ENCODE assay signal across 14 cellular contexts in genomic region chr18:52907942-52908341, GRCh38.
DNase-seq lines count a peak whose midpoint lies in the region; ATAC-seq and TF ChIP-seq lines count a peak whose summit lies in the region.
"Had no signal": no experiment of that assay in that cellular context is flagged by ENCODE, and none has a peak within 500 bp of the region (broad histone marks: within the 10 kb centered on the region; RNA-seq: fewer than 3 reads in every experiment).

No MANE protein-coding gene starts in this region.

- no peaks in the 10 kb centered on the region for H3K9me2 ChIP-seq in GM23338 (ENCODE audit: insufficient read depth)

- H4K20me1 ChIP-seq in GM23338 (replicated peaks; ENCODE audit: insufficient read depth) (no peaks in the 10 kb centered on the region), smooth muscle cell (ENCODE audit: low read depth) (no peaks in the 10 kb centered on the region)

- H3K27ac Mint-ChIP-seq in GM23338: no peak overlapping the region
- H3K27ac Mint-ChIP-seq: B cell; CD4-positive, alpha-beta T cell had no signal

- no peak overlapping the region for H4K91ac ChIP-seq in trophoblast cell (ENCODE audit: low read depth, low read length)

- DNase-seq in GM23338 (ENCODE audit: low spot score): peak; percentile 11
- no peak for DNase-seq in adipocyte (ENCODE audit: low read depth)
- DNase-seq in trophoblast cell: peak; percentile 13 to 39
- DNase-seq in cortex of kidney (lab: John Stamatoyannopoulos, UW): no peak
- no peak for DNase-seq in NCI-H82 (lab: John Stamatoyannopoulos, UW)
- DNase-seq in smooth muscle cell (lab: John Stamatoyannopoulos, UW; ENCODE audit: unreplicated experiment): no peak
- DNase-seq: ACHN; CD4-positive, alpha-beta T cell; DND-41; GDM1 had no signal

- H3K9ac ChIP-seq in adipocyte (ENCODE audit: low read length) (no peak overlapping the region), trophoblast cell (ENCODE audit: low read length) (no peak overlapping the region), smooth muscle cell (ENCODE audit: low read depth) (no peak overlapping the region)

- no peaks in the 10 kb centered on the region for H3K36me3 Mint-ChIP-seq in GM23338 (ENCODE audit: low read depth)

- ATAC-seq in GM23338 (no peak), HG02973 (IDR thresholded peaks at IDR 0.05; ENCODE audit: unreplicated experiment) (no peak)
- ATAC-seq: HCT116, K562 had no signal

- no peak overlapping the region for H2BK12ac ChIP-seq in trophoblast cell (ENCODE audit: low read length)

- no peak overlapping the region for H3K4ac ChIP-seq in trophoblast cell (ENCODE audit: low read depth, low read length)

- H3K4me2 ChIP-seq in GM23338 (no peak overlapping the region), trophoblast cell (ENCODE audit: low read length) (no peak overlapping the region), smooth muscle cell (no peak overlapping the region)

- H2BK120ac ChIP-seq in trophoblast cell (ENCODE audit: insufficient read depth, low read length, poor library complexity): no peak overlapping the region

- H3K9me3 ChIP-seq in adipocyte (ENCODE audit: control insufficient read depth, low read length) (no peaks in the 10 kb centered on the region), trophoblast cell (ENCODE audit: insufficient read depth, low read depth, low read length) (no peaks in the 10 kb centered on the region), smooth muscle cell (replicated peaks; ENCODE audit: low read depth) (no peaks in the 10 kb centered on the region)

- H3K14ac ChIP-seq in trophoblast cell (ENCODE audit: low read length): no peak overlapping the region

- H2BK5ac ChIP-seq in trophoblast cell (ENCODE audit: low read depth, low read length, poor library complexity): no peak overlapping the region

- no peak overlapping the region for H3K4me3 ChIP-seq in GM23338
- peak overlapping the region; percentile 32 for H3K4me3 ChIP-seq in adipocyte (ENCODE audit: low read length)
- no peak overlapping the region for H3K4me3 ChIP-seq in trophoblast cell (ENCODE audit: low read depth, low read length)
- no peak overlapping the region for H3K4me3 ChIP-seq in smooth muscle cell
- H3K4me3 ChIP-seq: K562 had no signal

- H3K4me3 Mint-ChIP-seq in GM23338: no peak overlapping the region
- H3K4me3 Mint-ChIP-seq: B cell; CD4-positive, alpha-beta T cell had no signal

- H3K27ac ChIP-seq in GM23338 (ENCODE audit: low read depth) (no peak overlapping the region), trophoblast cell (ENCODE audit: low read depth, low read length) (peak overlapping the region; percentile 48), smooth muscle cell (ENCODE audit: low read depth) (no peak overlapping the region)

- H3F3A ChIP-seq in GM23338 (replicated peaks; ENCODE audit: low read depth) (no peaks in the 10 kb centered on the region), smooth muscle cell (ENCODE audit: low read depth) (no peaks in the 10 kb centered on the region)

- H3K9me3 Mint-ChIP-seq in GM23338: no peaks in the 10 kb centered on the region
- H3K9me3 Mint-ChIP-seq: CD4-positive, alpha-beta T cell had no signal

- no peak overlapping the region for H4K8ac ChIP-seq in trophoblast cell (ENCODE audit: low read depth, low read length)

- TF ChIP-seq CTCF in GM23338 (conservative IDR thresholded peaks at IDR 0.05; ENCODE audit: low read depth in 2 of 2) (no peak), smooth muscle cell (IDR thresholded peaks at IDR 0.05; ENCODE audit: borderline replicate concordance, insufficient read depth, poor library complexity, severe bottlenecking) (no peak)

- H3K79me2 ChIP-seq in GM23338 (replicated peaks; ENCODE audit: insufficient read depth) (no peaks in the 10 kb centered on the region), trophoblast cell (ENCODE audit: control insufficient read depth, insufficient read depth, low read length, poor library complexity) (no peaks in the 10 kb centered on the region), smooth muscle cell (ENCODE audit: low read depth) (no peaks in the 10 kb centered on the region)

- no peak overlapping the region for H2AK5ac ChIP-seq in trophoblast cell (ENCODE audit: low read length)

- H3K27me3 ChIP-seq in GM23338 (ENCODE audit: insufficient read depth) (no peaks in the 10 kb centered on the region), adipocyte (replicated peaks; ENCODE audit: control insufficient read depth, insufficient read depth, low read length) (no peaks in the 10 kb centered on the region), trophoblast cell (ENCODE audit: insufficient read depth, low read length) (no peaks in the 10 kb centered on the region), smooth muscle cell (ENCODE audit: low read depth) (no peaks in the 10 kb centered on the region)

- no peak overlapping the region for H3K18ac ChIP-seq in trophoblast cell (ENCODE audit: low read length)

- no peaks in the 10 kb centered on the region; the same call in 2 of the 3 replicates for H3K4me1 Mint-ChIP-seq in GM23338
- H3K4me1 Mint-ChIP-seq: B cell had no signal

- no peaks in the 10 kb centered on the region for H3K27me3 Mint-ChIP-seq in GM23338 (ENCODE audit: insufficient read depth, low read depth, poor library complexity)
- H3K27me3 Mint-ChIP-seq: B cell; CD4-positive, alpha-beta T cell had no signal

- H3K4me1 ChIP-seq in GM23338 (ENCODE audit: insufficient read depth): no peaks in the 10 kb centered on the region
- no peaks in the 10 kb centered on the region for H3K4me1 ChIP-seq in adipocyte (ENCODE audit: control insufficient read depth, insufficient read depth, low read length)
- peaks cover 2 to 4% of the 10 kb centered on the region in 2 experiments for H3K4me1 ChIP-seq in trophoblast cell (ENCODE audit: control insufficient read depth in 1 of 2, insufficient read depth in 2 of 2, low read length in 2 of 2)
- H3K4me1 ChIP-seq in smooth muscle cell (ENCODE audit: low read depth): no peaks in the 10 kb centered on the region

- H4K12ac ChIP-seq in trophoblast cell (ENCODE audit: low read depth, low read length): no peak overlapping the region

- no peaks in the 10 kb centered on the region for H3K79me1 ChIP-seq in trophoblast cell (ENCODE audit: low read length)

- H3K36me3 ChIP-seq in GM23338 (ENCODE audit: insufficient read depth) (no peaks in the 10 kb centered on the region), adipocyte (ENCODE audit: control insufficient read depth, insufficient read depth, low read length, severe bottlenecking) (no peaks in the 10 kb centered on the region), trophoblast cell (ENCODE audit: control insufficient read depth in 1 of 2, insufficient read depth in 2 of 2, low read length in 2 of 2) (no peaks in the 10 kb centered on the region), smooth muscle cell (ENCODE audit: low read depth) (no peaks in the 10 kb centered on the region)

- no peak overlapping the region for H3K23ac ChIP-seq in trophoblast cell (ENCODE audit: low read length)

- WGBS in trophoblast cell (ENCODE audit: extremely low coverage, insufficient coverage, insufficient read length): no CpG with 5 or more reads among the region's 5 CpGs
- 78% methylated on average over 5 of the region's 5 CpGs for WGBS in smooth muscle cell (ENCODE audit: low lambda C conversion rate)

- H2AFZ ChIP-seq in GM23338 (no peak overlapping the region), trophoblast cell (ENCODE audit: insufficient read depth, low read length, poor library complexity) (no peak overlapping the region), smooth muscle cell (ENCODE audit: low read depth) (no peak overlapping the region)

TF ChIP-seq in GM23338, 12 proteins besides CTCF, POLR2A, EP300 and RAD21:
- TF ChIP-seq REST (IDR thresholded peaks at IDR 0.05; ENCODE audit: unreplicated experiment) (no peak), NANOG (IDR thresholded peaks at IDR 0.05; ENCODE audit: borderline replicate concordance) (no peak), ZNF331 (CRISPR knock-in tag; IDR thresholded peaks at IDR 0.05; ENCODE audit: low read depth) (no peak), STAT1 (IDR thresholded peaks at IDR 0.05; ENCODE audit: unreplicated experiment) (no peak)

Comparison
In these comparisons a context has a peak if more than half of its experiments do, and no peak if none do; other contexts are left out.
1. DNase-seq: peak in GM23338 (single experiment) and trophoblast cell (2 of 2); none in adipocyte (single experiment), cortex of kidney (single experiment), NCI-H82 (single experiment) and smooth muscle cell (single experiment).